ENCODE assay signal across 8 cellular contexts in genomic region chr7:158864507-158864820, GRCh38. TPM values are rescaled to one million over a fixed set of nuclear protein-coding genes. Genes with fewer than 3 reads are reported as not detected.
DNase-seq lines count a peak whose midpoint lies in the region; ATAC-seq and TF ChIP-seq lines count a peak whose summit lies in the region.

No MANE protein-coding gene starts in this region.

- peak overlapping the region; percentile 74 for H3K27ac Mint-ChIP-seq in memory B cell

- peaks cover 25% of the 10 kb centered on the region for H3K4me1 Mint-ChIP-seq in activated T-cell treated with anti-CD3 and anti-CD28 coated beads, Interleukin-2, amount 50 U/mL, for 4 hours (ENCODE audit: low read depth)
- H3K4me1 Mint-ChIP-seq in memory B cell: peaks cover 15% of the 10 kb centered on the region

- H3K36me3 ChIP-seq in breast epithelium (no peaks in the 10 kb centered on the region), tibial artery (no peaks in the 10 kb centered on the region)

- H3K4me3 Mint-ChIP-seq in activated T-cell treated with anti-CD3 and anti-CD28 coated beads, Interleukin-2, amount 50 U/mL, for 4 hours: peak overlapping the region; percentile 87
- H3K4me3 Mint-ChIP-seq in memory B cell: peak overlapping the region; percentile 85

- H3K36me3 Mint-ChIP-seq in activated T-cell treated with anti-CD3 and anti-CD28 coated beads, Interleukin-2, amount 50 U/mL, for 4 hours (ENCODE audit: insufficient read depth): no peaks in the 10 kb centered on the region
- no peaks in the 10 kb centered on the region for H3K36me3 Mint-ChIP-seq in memory B cell

- DNase-seq in activated T-cell treated with anti-CD3 and anti-CD28 coated beads, Interleukin-2, amount 50 U/mL, for 4 hours: no peak
- DNase-seq in activated T-cell treated with anti-CD3 and anti-CD28 coated beads, Interleukin-2, amount 50 U/mL, for 48 hours: no peak
- DNase-seq in breast epithelium (ENCODE audit: low spot score in 2 of 2): no peak
- DNase-seq in memory B cell (ENCODE audit: low spot score in 2 of 2): no peak
- no peak for DNase-seq in tibial artery
- DNase-seq in H4 (ENCODE audit: low spot score): no peak
- DNase-seq in NCI-H2029 treated with DMSO at 0.1 percent for 48 hours (lab: John Stamatoyannopoulos, UW): no peak

- no peaks in the 10 kb centered on the region for H3K9me3 Mint-ChIP-seq in activated T-cell treated with anti-CD3 and anti-CD28 coated beads, Interleukin-2, amount 50 U/mL, for 4 hours
- H3K9me3 Mint-ChIP-seq in memory B cell: no peaks in the 10 kb centered on the region

- TF ChIP-seq POLR2A in breast epithelium (IDR thresholded peaks at IDR 0.05): no peak

- H3K27ac ChIP-seq in breast epithelium (peak overlapping the region; percentile 90 to 97), tibial artery (peak overlapping the region; percentile 91 to 93)

- ATAC-seq in activated T-cell treated with anti-CD3 and anti-CD28 coated beads, Interleukin-2, amount 50 U/mL, for 4 hours: no peak
- no peak for ATAC-seq in memory B cell (ENCODE audit: low read depth)
- ATAC-seq in GM19328 (IDR thresholded peaks at IDR 0.05; ENCODE audit: unreplicated experiment): no peak

- intact Hi-C loops in breast epithelium (cut with DNase I; ENCODE audit: low total_unique reads) (no loop called here), tibial artery (cut with DNase I; ENCODE audit: low total_unique reads) (loop anchor here (10.0 kb wide), 1 partner anchor 160 kb away; the partner anchor contains the start of gene NCAPG2)

- H3K4me3 ChIP-seq in breast epithelium: peak overlapping the region; percentile 56 to 87 (median 58)
- peak overlapping the region; percentile 64 to 65 for H3K4me3 ChIP-seq in tibial artery

- H3K27me3 ChIP-seq in breast epithelium (no peaks in the 10 kb centered on the region), tibial artery (no peaks in the 10 kb centered on the region)

- no peak for TF ChIP-seq CTCF in breast epithelium (IDR thresholded peaks at IDR 0.05)
- TF ChIP-seq CTCF in tibial artery (IDR thresholded peaks at IDR 0.05): no peak

- no peaks in the 10 kb centered on the region for H3K27me3 Mint-ChIP-seq in activated T-cell treated with anti-CD3 and anti-CD28 coated beads, Interleukin-2, amount 50 U/mL, for 4 hours (ENCODE audit: low read depth)
- H3K27me3 Mint-ChIP-seq in memory B cell: no peaks in the 10 kb centered on the region

- H3K4me1 ChIP-seq in breast epithelium (peaks cover 3 to 4% of the 10 kb centered on the region in 2 donors), tibial artery (peaks cover 0 to 33% (median 17%) of the 10 kb centered on the region in 4 donors)

- H3K9me3 ChIP-seq in breast epithelium (no peaks in the 10 kb centered on the region), tibial artery (no peaks in the 10 kb centered on the region)

RNA-seq across cellular contexts. Expression of gene DYNC2I1, which starts 8.1 kb away (rescaled TPM):
- total RNA-seq in activated T-cell treated with anti-CD3 and anti-CD28 coated beads, Interleukin-2, amount 50 U/mL, for 4 hours: 1 to 10 TPM; 6.2 to 7.6 (median 6.3) TPM
- total RNA-seq in breast epithelium: 10 to 100 TPM; 20.5 to 32.8 (median 22.9) TPM
- total RNA-seq in H4 (2014; rRNA removed; shearing (Covaris generic)): 3.0 and 3.3 TPM in 2 replicates

RNA-seq across cellular contexts. Expression of gene ESYT2, which starts 35.2 kb away (rescaled TPM):
- total RNA-seq in activated T-cell treated with anti-CD3 and anti-CD28 coated beads, Interleukin-2, amount 50 U/mL, for 4 hours: 10 to 100 TPM; 48.7 to 59.7 (median 57.1) TPM
- 100 to 1,000 TPM in 2 of 3 donors, 10 to 100 TPM in 1; 97.3 to 155 (median 115) TPM for total RNA-seq in breast epithelium
- total RNA-seq in H4 (2014; rRNA removed; shearing (Covaris generic)): 26.5 and 26.9 TPM in 2 replicates
